8 cellular contexts compared by ENCODE assay signal in genomic region chr13:50080856-50081105, GRCh38.
DNase-seq lines count a peak whose midpoint lies in the region; ATAC-seq and TF ChIP-seq lines count a peak whose summit lies in the region.

No MANE protein-coding gene starts in this region.

- peaks cover 17% of the 10 kb centered on the region for H3K23me2 ChIP-seq in H9 (ENCODE audit: insufficient read length, low read depth, low read length, poor library complexity, severe bottlenecking)

- peak overlapping the region; percentile 87 for H3K4me3 ChIP-seq in A673 (ENCODE audit: low read depth, low read length, poor library complexity, severe bottlenecking)
- peak overlapping the region; percentile 79 to 90 (median 85) for H3K4me3 ChIP-seq in subcutaneous abdominal adipose tissue (ENCODE audit: low read depth in 1 of 5, low read length in 5 of 5)

- peak overlapping the region; percentile 98 for H3K27ac ChIP-seq in A673 (ENCODE audit: low read depth, low read length, poor library complexity, severe bottlenecking)
- H3K27ac ChIP-seq in H9 (ENCODE audit: insufficient read length, low read depth, low read length) = no peak overlapping the region
- H3K27ac ChIP-seq in subcutaneous abdominal adipose tissue (ENCODE audit: low read depth, low read length) = peak overlapping the region; percentile 87

- H3K56ac ChIP-seq in H9 (ENCODE audit: insufficient read length, low read depth, low read length) = no peak overlapping the region

- POLR2A ChIA-PET in A673 (lab: Charles Lee; ENCODE audit: low non-redundant PET) = interaction anchor here (0.7 kb wide), 1 partner anchor 335 kb away, joined by 3 read pairs; no protein-coding TSS in a partner anchor

- peak overlapping the region; percentile 84 for H3K4me2 ChIP-seq in H9 (ENCODE audit: insufficient read depth, insufficient read length, low read length)

- H3T11ph ChIP-seq in H9 (ENCODE audit: low read length) = no peak overlapping the region

- H3K9ac ChIP-seq in H9 (ENCODE audit: extremely low read depth, insufficient read length, low read length) (peak overlapping the region; percentile 37), subcutaneous abdominal adipose tissue (ENCODE audit: low read length in 5 of 5) (peak overlapping the region; percentile 39 to 92 (median 84))

- H3K36me3 Mint-ChIP-seq in H9 (ENCODE audit: insufficient read depth in 1 of 3, low read depth in 3 of 3) (peaks cover 0 to under 1% (median 0%) of the 10 kb centered on the region in 3 experiments; a peak in 2 of 7 replicates), immature natural killer cell (no peaks in the 10 kb centered on the region)
- H3K36me3 Mint-ChIP-seq in activated naive CD8-positive, alpha-beta T cell = no peaks in the 10 kb centered on the region

- H3K4me1 Mint-ChIP-seq in H9 (peaks cover 24 to 32% of the 10 kb centered on the region in 2 experiments), immature natural killer cell (peaks cover 56 to 79% of the 10 kb centered on the region in 2 donors)
- H3K4me1 Mint-ChIP-seq in activated naive CD8-positive, alpha-beta T cell (ENCODE audit: low read depth) = peaks cover 45% of the 10 kb centered on the region

- H2BK20ac ChIP-seq in H9 (ENCODE audit: low read depth, low read length, poor library complexity, severe bottlenecking) = no peak overlapping the region

- no peak overlapping the region for H2BK12ac ChIP-seq in H9 (ENCODE audit: insufficient read length, low read depth, low read length)

- no peaks in the 10 kb centered on the region for H3K27me3 ChIP-seq in A673 (replicated peaks; ENCODE audit: insufficient read depth, low read depth, low read length, poor library complexity)
- H3K27me3 ChIP-seq in H9 (ENCODE audit: insufficient read depth, low read length) = no peaks in the 10 kb centered on the region
- peaks cover 0 to 2% (median 0%) of the 10 kb centered on the region in 5 donors for H3K27me3 ChIP-seq in subcutaneous abdominal adipose tissue (ENCODE audit: control insufficient read depth in 5 of 5, insufficient read depth in 4 of 5, low read length in 5 of 5)

- WGBS in H9 (ENCODE audit: extremely low coverage, insufficient read length, low lambda C conversion rate) = no CpG with 5 or more reads among the region's 10 CpGs

- CTCF ChIA-PET in A673 (lab: Charles Lee) = interaction anchor here (0.5 to 1.4 kb wide), 3 partner anchors 84 to 135 kb away, joined by 3 to 5 read pairs (median 3); partner anchors contain the start of gene TRIM13

- no peak overlapping the region for H4K5ac ChIP-seq in H9 (ENCODE audit: insufficient read length, low read depth, low read length)

- H2BK5ac ChIP-seq in H9 (ENCODE audit: insufficient read length, low read length) = no peak overlapping the region

- no peak for ATAC-seq in HG02870 (IDR thresholded peaks at IDR 0.05; ENCODE audit: unreplicated experiment)

- H3K9me3 Mint-ChIP-seq in H9 (no peaks in the 10 kb centered on the region; a peak in 1 of 5 replicates), immature natural killer cell (peaks cover 0 to 3% (median 0%) of the 10 kb centered on the region in 6 donors)
- H3K9me3 Mint-ChIP-seq in activated naive CD8-positive, alpha-beta T cell (ENCODE audit: low read depth) = no peaks in the 10 kb centered on the region

- H4K91ac ChIP-seq in H9 (ENCODE audit: insufficient read length, low read depth, low read length) = no peak overlapping the region

- H4K20me1 ChIP-seq in H9 (ENCODE audit: control insufficient read depth, insufficient read depth, insufficient read length) = no peaks in the 10 kb centered on the region

- H3K23ac ChIP-seq in H9 (ENCODE audit: insufficient read length, low read depth, low read length) = no peak overlapping the region

- H3K27me3 Mint-ChIP-seq in H9 (ENCODE audit: low read depth) = peaks cover 5% of the 10 kb centered on the region; the same call in 1 of the 2 replicates
- peaks cover 9% of the 10 kb centered on the region for H3K27me3 Mint-ChIP-seq in activated naive CD8-positive, alpha-beta T cell
- peaks cover 24 to 26% (median 26%) of the 10 kb centered on the region in 3 donors for H3K27me3 Mint-ChIP-seq in immature natural killer cell (ENCODE audit: low read depth in 3 of 3)

- H3K36me3 ChIP-seq in A673 (ENCODE audit: insufficient read depth, low read length, poor library complexity, severe bottlenecking) (peaks cover under 1% of the 10 kb centered on the region), subcutaneous abdominal adipose tissue (ENCODE audit: control insufficient read depth in 5 of 5, insufficient read depth in 5 of 5, low read length in 5 of 5) (no peaks in the 10 kb centered on the region)

- no peak overlapping the region for H2AK5ac ChIP-seq in H9 (ENCODE audit: insufficient read length, low read length)

- DNase-seq in A673 (ENCODE audit: low spot score) (peak; percentile 55), H9 (no peak), immature natural killer cell (peak in 2 of 3 donors; percentile 57 to 66), COLO829 (ENCODE audit: low spot score) (no peak), NCI-H2171 treated with DMSO at 0.1 percent for 48 hours (lab: John Stamatoyannopoulos, UW) (no peak)

- H3K79me1 ChIP-seq in H9 (ENCODE audit: insufficient read depth, low read depth, low read length, poor library complexity, severe bottlenecking) = no peaks in the 10 kb centered on the region

- no peak overlapping the region for H2BK15ac ChIP-seq in H9 (ENCODE audit: low read depth, low read length)

- H3K4ac ChIP-seq in H9 (ENCODE audit: low read depth, low read length) = no peak overlapping the region

- H3K27ac Mint-ChIP-seq in H9 = peak overlapping the region in 2 of 3 experiments; percentile 22 to 77; a peak in 3 of 7 replicates
- peak overlapping the region; percentile 94 for H3K27ac Mint-ChIP-seq in activated naive CD8-positive, alpha-beta T cell
- H3K27ac Mint-ChIP-seq in immature natural killer cell = peak overlapping the region; percentile 91 to 97 (median 96)

- H3K4me3 Mint-ChIP-seq in H9 (peak overlapping the region; percentile 98 to 99), immature natural killer cell (peak overlapping the region; percentile 96 to 99 (median 97))
- peak overlapping the region; percentile 100 for H3K4me3 Mint-ChIP-seq in activated naive CD8-positive, alpha-beta T cell

- BruUV-seq in A673 (replicated peaks; lab: Mats Ljungman, UMichigan) = no TSS peak

- TF ChIP-seq CTCF in A673 (conservative IDR thresholded peaks at IDR 0.05; ENCODE audit: low read depth, low read length) = no peak
- TF ChIP-seq CTCF in H9 (conservative IDR thresholded peaks at IDR 0.05) = no peak

- H3K9me3 ChIP-seq in A673 (ENCODE audit: low read depth, low read length, poor library complexity, severe bottlenecking) (no peaks in the 10 kb centered on the region), H9 (ENCODE audit: control insufficient read depth, low read depth, low read length) (no peaks in the 10 kb centered on the region), subcutaneous abdominal adipose tissue (ENCODE audit: control insufficient read depth in 5 of 5, low read length in 5 of 5) (no peaks in the 10 kb centered on the region)

- H4K8ac ChIP-seq in H9 (replicated peaks; ENCODE audit: insufficient read length, low read depth, low read length) = no peak overlapping the region

- H3K79me2 ChIP-seq in H9 (ENCODE audit: insufficient read depth, low read length) = peaks cover 4% of the 10 kb centered on the region; the same call in 1 of the 2 replicates

- intact Hi-C loops in A673 (cut with micrococcal nuclease; ENCODE audit: unreplicated experiment) = loop anchor here (5.0 to 10.0 kb wide), 4 partner anchors 103 to 984 kb away; no protein-coding TSS in a partner anchor

- H3K14ac ChIP-seq in H9 (ENCODE audit: insufficient read depth, low read length) = no peak overlapping the region

- H2BK120ac ChIP-seq in H9 (ENCODE audit: low read depth, low read length, poor library complexity, severe bottlenecking) = no peak overlapping the region

- no peak overlapping the region for H2AFZ ChIP-seq in H9 (ENCODE audit: low read length)

- H3K4me1 ChIP-seq in A673 (ENCODE audit: insufficient read depth, low read length, poor library complexity, severe bottlenecking) (peaks cover 37% of the 10 kb centered on the region), H9 (ENCODE audit: insufficient read depth, low read length) (no peaks in the 10 kb centered on the region), subcutaneous abdominal adipose tissue (ENCODE audit: control insufficient read depth in 5 of 5, insufficient read depth in 5 of 5, low read length in 5 of 5) (peaks cover 0 to 45% (median 36%) of the 10 kb centered on the region in 5 donors)

- H3K18ac ChIP-seq in H9 (ENCODE audit: insufficient read length, low read depth, low read length) = no peak overlapping the region

Comparison
In these comparisons a context has a peak if more than half of its experiments do, and no peak if none do; other contexts are left out.
1. DNase-seq: peak in A673 (single experiment) and immature natural killer cell (2 of 3); none in H9 (single experiment), COLO829 (single experiment) and NCI-H2171 treated with DMSO at 0.1 percent for 48 hours (single experiment).
2. Peak in every context shown above with its lines, with median percentiles within 50 percentile points of each other: H3K27ac Mint-ChIP-seq and H3K4me3 Mint-ChIP-seq.